In the genomic region with DNA sequence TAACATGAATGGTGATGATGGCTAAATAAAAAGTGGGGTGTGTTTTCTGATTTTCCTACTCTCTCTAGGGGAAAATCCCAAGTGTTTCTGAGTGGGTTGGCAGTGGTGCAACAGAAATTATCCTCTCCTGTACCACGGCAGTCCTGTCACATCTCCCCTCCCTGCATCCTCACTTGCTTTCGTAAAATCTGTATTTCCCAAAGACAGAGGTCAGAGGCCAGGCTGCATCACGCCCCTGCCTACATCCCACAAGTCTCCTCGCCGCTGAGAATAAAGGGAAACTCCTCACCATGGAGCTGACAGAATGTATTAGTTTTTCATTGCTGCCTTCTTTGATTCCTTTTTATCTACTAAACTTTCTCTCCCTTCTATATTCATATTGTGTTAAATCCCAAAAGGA, we compare ENCODE assay signal across 2 cellular contexts.
TF ChIP-seq lines count a peak whose summit lies in the region.

No MANE protein-coding gene starts in this region.

TF ChIP-seq in SK-N-SH, 30 proteins besides CTCF, POLR2A, EP300 and RAD21:
- no peak for TF ChIP-seq TEAD4 (IDR thresholded peaks at IDR 0.05; ENCODE audit: borderline replicate concordance, insufficient read depth)
- TF ChIP-seq, protein P1, sequence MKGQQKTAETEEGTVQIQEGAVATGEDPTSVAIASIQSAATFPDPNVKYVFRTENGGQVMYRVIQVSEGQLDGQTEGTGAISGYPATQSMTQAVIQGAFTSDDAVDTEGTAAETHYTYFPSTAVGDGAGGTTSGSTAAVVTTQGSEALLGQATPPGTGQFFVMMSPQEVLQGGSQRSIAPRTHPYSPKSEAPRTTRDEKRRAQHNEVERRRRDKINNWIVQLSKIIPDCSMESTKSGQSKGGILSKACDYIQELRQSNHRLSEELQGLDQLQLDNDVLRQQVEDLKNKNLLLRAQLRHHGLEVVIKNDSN (IDR thresholded peaks at IDR 0.05; ENCODE audit: borderline replicate concordance, low read depth), result no peak
- TF ChIP-seq NFIC (IDR thresholded peaks at IDR 0.05; ENCODE audit: borderline replicate concordance), result no peak
- TF ChIP-seq RCOR1 (IDR thresholded peaks at IDR 0.05; ENCODE audit: low read length), result no peak
- TF ChIP-seq, protein P2, sequence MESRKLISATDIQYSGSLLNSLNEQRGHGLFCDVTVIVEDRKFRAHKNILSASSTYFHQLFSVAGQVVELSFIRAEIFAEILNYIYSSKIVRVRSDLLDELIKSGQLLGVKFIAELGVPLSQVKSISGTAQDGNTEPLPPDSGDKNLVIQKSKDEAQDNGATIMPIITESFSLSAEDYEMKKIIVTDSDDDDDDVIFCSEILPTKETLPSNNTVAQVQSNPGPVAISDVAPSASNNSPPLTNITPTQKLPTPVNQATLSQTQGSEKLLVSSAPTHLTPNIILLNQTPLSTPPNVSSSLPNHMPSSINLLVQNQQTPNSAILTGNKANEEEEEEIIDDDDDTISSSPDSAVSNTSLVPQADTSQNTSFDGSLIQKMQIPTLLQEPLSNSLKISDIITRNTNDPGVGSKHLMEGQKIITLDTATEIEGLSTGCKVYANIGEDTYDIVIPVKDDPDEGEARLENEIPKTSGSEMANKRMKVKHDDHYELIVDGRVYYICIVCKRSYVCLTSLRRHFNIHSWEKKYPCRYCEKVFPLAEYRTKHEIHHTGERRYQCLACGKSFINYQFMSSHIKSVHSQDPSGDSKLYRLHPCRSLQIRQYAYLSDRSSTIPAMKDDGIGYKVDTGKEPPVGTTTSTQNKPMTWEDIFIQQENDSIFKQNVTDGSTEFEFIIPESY (IDR thresholded peaks at IDR 0.05; ENCODE audit: borderline replicate concordance, low read depth), result no peak
- no peak for TF ChIP-seq GATA2 (CRISPR knock-in tag; IDR thresholded peaks at IDR 0.05)
- no peak for TF ChIP-seq MEF2A (IDR thresholded peaks at IDR 0.05; ENCODE audit: borderline replicate concordance, low read depth)
- TF ChIP-seq JUND (IDR thresholded peaks at IDR 0.05), result no peak
- TF ChIP-seq EZH2phosphoT487 (IDR thresholded peaks at IDR 0.05; ENCODE audit: borderline replicate concordance, low read depth), result no peak
- TF ChIP-seq, protein P3, sequence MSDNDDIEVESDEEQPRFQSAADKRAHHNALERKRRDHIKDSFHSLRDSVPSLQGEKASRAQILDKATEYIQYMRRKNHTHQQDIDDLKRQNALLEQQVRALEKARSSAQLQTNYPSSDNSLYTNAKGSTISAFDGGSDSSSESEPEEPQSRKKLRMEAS (IDR thresholded peaks at IDR 0.05; ENCODE audit: low read depth), result no peak
- TF ChIP-seq NRF1 (IDR thresholded peaks at IDR 0.05; ENCODE audit: low read depth, low read length), result no peak
- TF ChIP-seq SMC3 (IDR thresholded peaks at IDR 0.05; ENCODE audit: low read depth, low read length), result no peak

TF ChIP-seq in SK-N-SH treated with all-trans-retinoic acid at 6 μM for 48 hours, 23 proteins besides CTCF, POLR2A, EP300 and RAD21:
- no peak for TF ChIP-seq ZFP30 (CRISPR knock-in tag; IDR thresholded peaks at IDR 0.05)
- TF ChIP-seq, protein P4, sequence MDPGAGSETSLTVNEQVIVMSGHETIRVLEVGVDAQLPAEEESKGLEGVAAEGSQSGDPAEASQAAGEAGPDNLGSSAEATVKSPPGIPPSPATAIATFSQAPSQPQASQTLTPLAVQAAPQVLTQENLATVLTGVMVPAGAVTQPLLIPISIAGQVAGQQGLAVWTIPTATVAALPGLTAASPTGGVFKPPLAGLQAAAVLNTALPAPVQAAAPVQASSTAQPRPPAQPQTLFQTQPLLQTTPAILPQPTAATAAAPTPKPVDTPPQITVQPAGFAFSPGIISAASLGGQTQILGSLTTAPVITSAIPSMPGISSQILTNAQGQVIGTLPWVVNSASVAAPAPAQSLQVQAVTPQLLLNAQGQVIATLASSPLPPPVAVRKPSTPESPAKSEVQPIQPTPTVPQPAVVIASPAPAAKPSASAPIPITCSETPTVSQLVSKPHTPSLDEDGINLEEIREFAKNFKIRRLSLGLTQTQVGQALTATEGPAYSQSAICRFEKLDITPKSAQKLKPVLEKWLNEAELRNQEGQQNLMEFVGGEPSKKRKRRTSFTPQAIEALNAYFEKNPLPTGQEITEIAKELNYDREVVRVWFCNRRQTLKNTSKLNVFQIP (CRISPR knock-in tag; IDR thresholded peaks at IDR 0.05; ENCODE audit: borderline replicate concordance, low read depth), result no peak
